11 cellular contexts compared by ENCODE assay signal in the genomic region with DNA sequence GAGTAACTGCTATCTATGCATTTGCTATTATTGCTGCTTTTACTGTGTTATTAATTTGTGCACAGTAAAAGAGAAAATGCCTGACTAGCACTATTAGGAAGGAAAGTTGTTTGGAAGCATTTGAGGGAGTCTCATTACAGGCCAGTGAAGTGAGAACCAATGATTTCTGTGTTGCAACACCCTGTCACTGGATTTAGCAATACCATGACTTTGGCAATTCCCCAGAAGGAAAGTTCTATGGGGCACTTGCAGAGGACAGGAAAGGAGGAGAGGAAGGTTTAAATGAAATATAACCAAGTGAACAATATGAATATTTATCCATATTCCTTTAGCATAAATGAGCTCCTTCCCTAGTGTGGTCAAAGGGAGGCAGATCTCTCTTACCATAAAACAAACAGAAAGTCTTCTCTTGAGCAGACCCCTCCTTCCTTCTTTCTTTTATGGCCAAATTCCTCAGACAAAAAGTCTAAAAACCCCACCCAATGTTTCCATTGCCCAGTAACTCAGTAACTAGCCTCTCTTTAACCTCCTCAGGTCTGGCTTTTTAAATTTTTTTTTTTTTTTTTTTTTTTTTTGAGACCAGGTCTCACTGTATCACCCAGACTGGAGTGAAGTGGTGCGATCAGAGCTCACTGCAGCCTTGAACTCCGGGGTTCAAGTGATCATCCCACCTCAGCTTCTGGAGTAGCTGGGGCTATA. TPM values are rescaled to one million over a fixed set of nuclear protein-coding genes. Genes with fewer than 3 reads are reported as not detected.
A peak's percentile ranks its signal among the peaks of the same experiment; 100 is the strongest.
DNase-seq lines count a peak whose midpoint lies in the region; ATAC-seq and TF ChIP-seq lines count a peak whose summit lies in the region.
"Had no signal": no experiment of that assay in that cellular context is flagged by ENCODE, and none has a peak within 500 bp of the region (broad histone marks: within the 10 kb centered on the region; RNA-seq: fewer than 3 reads in every experiment).

No MANE protein-coding gene starts in this region.

- BruUV-seq in A673 (replicated peaks; lab: Mats Ljungman, UMichigan) = no TSS peak

- peaks cover 31% of the 10 kb centered on the region for H3K4me1 ChIP-seq in A673 (ENCODE audit: insufficient read depth, low read length, poor library complexity, severe bottlenecking)
- peaks cover 4 to 28% of the 10 kb centered on the region in 2 donors for H3K4me1 ChIP-seq in esophagus (ENCODE audit: control insufficient read depth in 2 of 2, insufficient read depth in 2 of 2, low read length in 1 of 2)

- H3K27ac ChIP-seq in A673 (ENCODE audit: low read depth, low read length, poor library complexity, severe bottlenecking) = no peak overlapping the region
- peak overlapping the region; percentile 54 to 60 for H3K27ac ChIP-seq in esophagus (ENCODE audit: low read depth in 2 of 2, low read length in 1 of 2)

- TF ChIP-seq CTCF in A673 (conservative IDR thresholded peaks at IDR 0.05; ENCODE audit: low read depth, low read length) (no peak), glutamatergic neuron (IDR thresholded peaks at IDR 0.05; ENCODE audit: partially characterized antibody, unreplicated experiment) (no peak)

- H3K9me3 ChIP-seq in A673 (ENCODE audit: low read depth, low read length, poor library complexity, severe bottlenecking) (no peaks in the 10 kb centered on the region), esophagus (ENCODE audit: control insufficient read depth in 2 of 2, insufficient read depth in 1 of 2, low read depth in 1 of 2, low read length in 1 of 2) (no peaks in the 10 kb centered on the region)

- H3K27me3 Mint-ChIP-seq in activated CD8-positive, alpha-beta T cell treated with anti-CD3 and anti-CD28 coated beads, Interleukin-2, amount 10 ng/mL, durations not matched to agents 7 days and 5 days (ENCODE audit: low read depth) = peaks cover 25% of the 10 kb centered on the region
- no peaks in the 10 kb centered on the region for H3K27me3 Mint-ChIP-seq in glutamatergic neuron (ENCODE audit: unreplicated experiment)

- H3K4me3 ChIP-seq in A673 (ENCODE audit: low read depth, low read length, poor library complexity, severe bottlenecking) = no peak overlapping the region
- H3K4me3 ChIP-seq in esophagus (ENCODE audit: low read depth in 1 of 2, low read length in 2 of 2) = no peak overlapping the region

- no peaks in the 10 kb centered on the region for H3K36me3 Mint-ChIP-seq in activated CD8-positive, alpha-beta T cell treated with anti-CD3 and anti-CD28 coated beads, Interleukin-2, amount 10 ng/mL, durations not matched to agents 7 days and 5 days (ENCODE audit: low read depth)
- H3K36me3 Mint-ChIP-seq in glutamatergic neuron (ENCODE audit: unreplicated experiment) = no peaks in the 10 kb centered on the region
- H3K36me3 Mint-ChIP-seq: stimulated activated naive B cell treated with anti-CD40 and anti-IgM and Interleukin-4, amounts not matched to agents 10 μg/mL and 1 μg/mL and 100 μg/mL, for 72 hours had no signal

- POLR2A ChIA-PET in A673 (lab: Charles Lee; ENCODE audit: low non-redundant PET) = no interaction called here
- POLR2A ChIA-PET in activated CD8-positive, alpha-beta T cell treated with anti-CD3 and anti-CD28 coated beads, Interleukin-2, amount 10 ng/mL, durations not matched to agents 7 days and 5 days (lab: Charles Lee) = interaction anchor here (0.7 kb wide), 1 partner anchor 13 kb away, joined by 3 read pairs; no protein-coding TSS in a partner anchor

- ATAC-seq in HG02981 (IDR thresholded peaks at IDR 0.05; ENCODE audit: unreplicated experiment) (no peak), GM18517 (IDR thresholded peaks at IDR 0.05; ENCODE audit: unreplicated experiment) (no peak)
- no peak for ATAC-seq in activated CD8-positive, alpha-beta T cell treated with anti-CD3 and anti-CD28 coated beads, Interleukin-2, amount 10 ng/mL, durations not matched to agents 7 days and 5 days
- ATAC-seq: stimulated activated naive B cell treated with anti-CD40 and anti-IgM and Interleukin-4, amounts not matched to agents 10 μg/mL and 1 μg/mL and 100 μg/mL, for 72 hours had no signal

- peaks cover 7% of the 10 kb centered on the region for H3K4me1 Mint-ChIP-seq in activated CD8-positive, alpha-beta T cell treated with anti-CD3 and anti-CD28 coated beads, Interleukin-2, amount 10 ng/mL, durations not matched to agents 7 days and 5 days (ENCODE audit: low read depth)
- peaks cover 2% of the 10 kb centered on the region for H3K4me1 Mint-ChIP-seq in glutamatergic neuron (ENCODE audit: low read depth, unreplicated experiment)

- H3K4me3 Mint-ChIP-seq in activated CD8-positive, alpha-beta T cell treated with anti-CD3 and anti-CD28 coated beads, Interleukin-2, amount 10 ng/mL, durations not matched to agents 7 days and 5 days = no peak overlapping the region
- H3K4me3 Mint-ChIP-seq in glutamatergic neuron (ENCODE audit: unreplicated experiment) = no peak overlapping the region
- H3K4me3 Mint-ChIP-seq: stimulated activated naive B cell treated with anti-CD40 and anti-IgM and Interleukin-4, amounts not matched to agents 10 μg/mL and 1 μg/mL and 100 μg/mL, for 72 hours had no signal

- intact Hi-C loops in A673 (cut with micrococcal nuclease; ENCODE audit: unreplicated experiment) = loop anchor here (10.0 kb wide), 2 partner anchors 227 to 673 kb away; a partner anchor contains a TSS

- WGBS in esophagus, 2 donors = 76 to 84% methylated on average over 2 of the region's 2 CpGs

- no peaks in the 10 kb centered on the region for H3K9me3 Mint-ChIP-seq in activated CD8-positive, alpha-beta T cell treated with anti-CD3 and anti-CD28 coated beads, Interleukin-2, amount 10 ng/mL, durations not matched to agents 7 days and 5 days (ENCODE audit: insufficient read depth)
- peaks cover 1% of the 10 kb centered on the region for H3K9me3 Mint-ChIP-seq in glutamatergic neuron (ENCODE audit: unreplicated experiment)
- H3K9me3 Mint-ChIP-seq: stimulated activated naive B cell treated with anti-CD40 and anti-IgM and Interleukin-4, amounts not matched to agents 10 μg/mL and 1 μg/mL and 100 μg/mL, for 72 hours had no signal

- CTCF ChIA-PET in A673 (lab: Charles Lee) = interaction anchor here (0.5 to 0.6 kb wide), 2 partner anchors 101 to 693 kb away, joined by 4 to 7 read pairs; no protein-coding TSS in a partner anchor
- CTCF ChIA-PET in activated CD8-positive, alpha-beta T cell treated with anti-CD3 and anti-CD28 coated beads, Interleukin-2, amount 10 ng/mL, durations not matched to agents 7 days and 5 days (lab: Charles Lee) = interaction anchor here (1.0 to 6.8 kb wide), 5 partner anchors 10 to 546 kb away, joined by 3 to 126 read pairs (median 8); no protein-coding TSS in a partner anchor

- peak; percentile 75 for DNase-seq in A673 (ENCODE audit: low spot score)
- DNase-seq in MV-4-11 (lab: John Stamatoyannopoulos, UW) = peak; percentile 74
- DNase-seq in medulla oblongata (ENCODE audit: extremely low spot score) = peak; percentile 80
- no peak for DNase-seq in activated CD8-positive, alpha-beta T cell treated with anti-CD3 and anti-CD28 coated beads, Interleukin-2, amount 10 ng/mL, durations not matched to agents 7 days and 5 days
- DNase-seq in glutamatergic neuron = no peak
- DNase-seq: activated CD4-positive, CD25-positive, alpha-beta regulatory T cell; NCI-H446; stimulated activated naive B cell treated with anti-CD40 and anti-IgM and Interleukin-4, amounts not matched to agents 10 μg/mL and 1 μg/mL and 100 μg/mL, for 72 hours had no signal

- no peak overlapping the region for H3K27ac Mint-ChIP-seq in activated CD8-positive, alpha-beta T cell treated with anti-CD3 and anti-CD28 coated beads, Interleukin-2, amount 10 ng/mL, durations not matched to agents 7 days and 5 days
- no peak overlapping the region for H3K27ac Mint-ChIP-seq in glutamatergic neuron (ENCODE audit: unreplicated experiment)
- H3K27ac Mint-ChIP-seq: stimulated activated naive B cell treated with anti-CD40 and anti-IgM and Interleukin-4, amounts not matched to agents 10 μg/mL and 1 μg/mL and 100 μg/mL, for 72 hours had no signal

- H3K27me3 ChIP-seq in A673 (replicated peaks; ENCODE audit: insufficient read depth, low read depth, low read length, poor library complexity) (no peaks in the 10 kb centered on the region), esophagus (ENCODE audit: control insufficient read depth in 1 of 2, insufficient read depth in 2 of 2, low read length in 2 of 2) (no peaks in the 10 kb centered on the region)

- H3K36me3 ChIP-seq in A673 (ENCODE audit: insufficient read depth, low read length, poor library complexity, severe bottlenecking) = no peaks in the 10 kb centered on the region
- H3K36me3 ChIP-seq in esophagus (ENCODE audit: control insufficient read depth in 2 of 2, insufficient read depth in 2 of 2, low read length in 1 of 2) = no peaks in the 10 kb centered on the region

RNA-seq across cellular contexts. Expression of a gene that starts 5.5 kb away (rescaled TPM):
- total RNA-seq in A673 (2021) (0.95 and 1.5 TPM in 2 replicates), glutamatergic neuron (ENCODE audit: unreplicated experiment) (not detected)
- 1 to 10 TPM; 3.5 to 4.7 TPM for polyA plus RNA-seq in esophagus
- under 1 TPM; 0.32 to 0.44 TPM for total RNA-seq in activated CD8-positive, alpha-beta T cell treated with anti-CD3 and anti-CD28 coated beads, Interleukin-2, amount 10 ng/mL, durations not matched to agents 7 days and 5 days

Comparison
In these comparisons a context has a peak if more than half of its experiments do, and no peak if none do; other contexts are left out.
1. DNase-seq: peak in A673 (single experiment), MV-4-11 (single experiment) and medulla oblongata (single experiment); none in activated CD8-positive, alpha-beta T cell treated with anti-CD3 and anti-CD28 coated beads, Interleukin-2, amount 10 ng/mL, durations not matched to agents 7 days and 5 days (single experiment) and glutamatergic neuron (single experiment).